In genomic region chr17:46922804-46923635, GRCh38 we compare ENCODE assay signal across 1 cellular context.
TF ChIP-seq lines count a peak whose summit lies in the region.

Gene GOSR2, plus strand, starts transcription at chr17:46923160. Its CDS starts 33 bp downstream, at chr17:46923193.

TF ChIP-seq in WTC11, 78 proteins besides CTCF, POLR2A, EP300 and RAD21 (continued from another document):
- TF ChIP-seq E2F1 (CRISPR knock-in tag; IDR thresholded peaks at IDR 0.05) (no peak), ZNF317 (CRISPR knock-in tag; IDR thresholded peaks at IDR 0.05; ENCODE audit: borderline replicate concordance, low read depth) (no peak), STAT6 (CRISPR knock-in tag; conservative IDR thresholded peaks at IDR 0.05; ENCODE audit: low read depth) (no peak), ZNF138 (CRISPR knock-in tag; conservative IDR thresholded peaks at IDR 0.05) (no peak), GTF2I (CRISPR knock-in tag; conservative IDR thresholded peaks at IDR 0.05) (no peak), ATF3 (CRISPR knock-in tag; conservative IDR thresholded peaks at IDR 0.05) (no peak), ATF2 (CRISPR knock-in tag; IDR thresholded peaks at IDR 0.05; ENCODE audit: borderline replicate concordance, low read depth) (no peak), CDX4 (CRISPR knock-in tag; IDR thresholded peaks at IDR 0.05; ENCODE audit: borderline replicate concordance) (no peak), MXD4 (CRISPR knock-in tag; IDR thresholded peaks at IDR 0.05; ENCODE audit: borderline replicate concordance) (no peak), ZNF425 (CRISPR knock-in tag; conservative IDR thresholded peaks at IDR 0.05) (no peak)
